Comparison of ENCODE assay signal across 9 cellular contexts in the genomic region with DNA sequence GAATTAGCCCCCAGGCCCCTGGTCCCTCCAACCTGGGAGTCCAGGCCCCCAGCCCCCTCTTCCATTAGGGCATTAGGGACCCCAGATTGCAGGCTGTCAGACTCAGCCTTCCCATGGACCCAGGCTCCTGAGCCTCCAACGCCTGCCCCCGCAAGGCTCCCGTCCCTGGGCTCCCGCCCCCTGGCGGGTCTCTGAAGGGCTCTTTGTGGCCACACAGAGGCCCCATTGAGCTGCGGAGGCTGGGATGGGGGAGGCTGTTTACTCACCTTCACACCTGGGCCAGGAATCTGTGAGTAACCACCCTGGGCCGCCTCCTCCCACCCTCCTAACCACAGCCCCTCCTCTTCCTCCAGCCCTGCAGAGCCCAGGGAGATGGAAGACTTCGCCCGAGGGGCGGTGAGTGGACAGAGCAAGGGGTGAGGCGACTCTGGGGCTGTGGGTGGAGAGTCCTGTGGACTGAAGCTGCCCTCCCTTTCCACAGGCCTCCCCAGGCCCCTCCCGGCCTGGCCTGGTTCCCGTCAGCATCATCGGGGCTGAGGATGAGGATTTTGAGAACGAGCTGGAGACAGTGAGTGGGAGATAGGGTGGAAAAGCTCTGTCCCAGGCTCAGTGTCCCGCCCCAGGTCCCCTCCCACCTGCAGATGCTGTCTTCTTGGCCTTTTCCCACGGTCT. TPM values are rescaled to one million over a fixed set of nuclear protein-coding genes. Genes with fewer than 3 reads are reported as not detected.
DNase-seq lines count a peak whose midpoint lies in the region; ATAC-seq, FAIRE-seq and TF ChIP-seq lines count a peak whose summit lies in the region.
"Had no signal": no experiment of that assay in that cellular context is flagged by ENCODE, and none has a peak within 500 bp of the region (broad histone marks: within the 10 kb centered on the region; RNA-seq: fewer than 3 reads in every experiment).

No MANE protein-coding gene starts in this region.

- H3K79me2 ChIP-seq in H1 (ENCODE audit: control insufficient read depth in 1 of 2, insufficient read depth in 2 of 2, low read length in 2 of 2) = peaks cover 0 to 3% of the 10 kb centered on the region in 2 experiments; a peak in 1 of 4 replicates

- DNase-seq in A673 (ENCODE audit: low spot score) (no peak), HuH-7.5 (ENCODE audit: low spot score) (peak; percentile 48), H1 (ENCODE audit: low read depth in 1 of 2, low spot score in 2 of 2) (peak; percentile 64 to 74), renal cortical epithelial cell (ENCODE audit: low read depth) (peak; percentile 82), Kasumi-1 (lab: John Stamatoyannopoulos, UW) (no peak), KBM-7 (no peak)
- DNase-seq in activated CD4-positive, alpha-beta memory T cell treated with anti-CD3 and anti-CD28 coated beads, Interleukin-2, amount 10 ng/mL, durations not matched to agents 7 days and 5 days = peak; percentile 86

- H3K27me3 ChIP-seq in A673 (replicated peaks; ENCODE audit: insufficient read depth, low read depth, low read length, poor library complexity) (no peaks in the 10 kb centered on the region), H1 (replicated peaks in 1 of 4; ENCODE audit: control insufficient read depth in 3 of 4, extremely low read depth in 1 of 4, insufficient read depth in 3 of 4, low read length in 3 of 4) (peaks cover 1 to 4% (median 4%) of the 10 kb centered on the region in 4 experiments; a peak in 5 of 7 replicates)

- H4K20me1 ChIP-seq in H1 (replicated peaks in 1 of 2; ENCODE audit: control insufficient read depth in 1 of 2, insufficient read depth in 2 of 2, low read length in 2 of 2) = peaks cover 3 to 6% of the 10 kb centered on the region in 2 experiments

- H3K36me3 Mint-ChIP-seq in activated CD4-positive, alpha-beta memory T cell treated with anti-CD3 and anti-CD28 coated beads, Interleukin-2, amount 10 ng/mL, durations not matched to agents 7 days and 5 days (ENCODE audit: low read depth) = peaks cover 73% of the 10 kb centered on the region

- H2AFZ ChIP-seq in H1 (ENCODE audit: low read length) = no peak overlapping the region

- H3K36me3 ChIP-seq in A673 (ENCODE audit: insufficient read depth, low read length, poor library complexity, severe bottlenecking) = peaks cover 22% of the 10 kb centered on the region
- peaks cover 0 to 2% (median 0%) of the 10 kb centered on the region in 4 experiments; a peak in 3 of 8 replicates for H3K36me3 ChIP-seq in H1 (ENCODE audit: control insufficient read depth in 2 of 4, insufficient read depth in 4 of 4, low read length in 3 of 4)

- peak overlapping the region; percentile 52 to 56 for H3K4me2 ChIP-seq in H1 (ENCODE audit: insufficient read depth in 1 of 2, low read depth in 2 of 2, low read length in 2 of 2)

- H2BK120ac ChIP-seq in H1 (replicated peaks; ENCODE audit: low read depth, low read length) = no peak overlapping the region

- FAIRE-seq in H1 (lab: Jason Lieb, UNC) = no peak
- FAIRE-seq: frontal cortex had no signal

- peak overlapping the region; percentile 37; the same call in 1 of the 2 replicates for H2BK20ac ChIP-seq in H1 (ENCODE audit: low read length)

- H3K4me3 Mint-ChIP-seq in activated CD4-positive, alpha-beta memory T cell treated with anti-CD3 and anti-CD28 coated beads, Interleukin-2, amount 10 ng/mL, durations not matched to agents 7 days and 5 days = peak overlapping the region; percentile 85

- POLR2A ChIA-PET in A673 (lab: Charles Lee; ENCODE audit: low non-redundant PET) = interaction anchor here (0.6 kb wide), 1 partner anchor 43 kb away, joined by 3 read pairs; no protein-coding TSS in a partner anchor
- POLR2A ChIA-PET in activated CD4-positive, alpha-beta memory T cell treated with anti-CD3 and anti-CD28 coated beads, Interleukin-2, amount 10 ng/mL, durations not matched to agents 7 days and 5 days (lab: Charles Lee) = interaction anchor here (2.2 to 13.3 kb wide), 6 partner anchors 17 to 70 kb away, joined by 7 to 384 read pairs (median 90); a partner anchor contains a TSS
- POLR2A ChIA-PET in H1 (lab: Charles Lee; ENCODE audit: partially characterized antibody) = interaction anchor here (0.8 to 13.9 kb wide), 7 partner anchors 11 to 108 kb away, joined by 3 to 298 read pairs (median 3); a partner anchor contains a TSS

- no peak overlapping the region for H4K5ac ChIP-seq in H1 (ENCODE audit: insufficient read length, low read depth, low read length)

- 0 out of 3 replicates have a peak, but pooled peaks of 1 of the 2 experiments have one; percentile 38 for TF ChIP-seq EP300 in H1 (IDR thresholded peaks at IDR 0.05; ENCODE audit: borderline replicate concordance in 1 of 2, low read depth in 2 of 2, low read length in 2 of 2)

- TF ChIP-seq CTCF in A673 (conservative IDR thresholded peaks at IDR 0.05; ENCODE audit: low read depth, low read length) (no peak), H1 (IDR thresholded peaks at IDR 0.05; ENCODE audit: control extremely low read depth in 1 of 3, insufficient read depth in 1 of 3, low read depth in 1 of 3, low read length in 3 of 3) (peak in 1 of 3 experiments; percentile 52; a peak in 2 of 4 replicates)

- H3K56ac ChIP-seq in H1 (replicated peaks; ENCODE audit: insufficient read length, low read depth, low read length) = no peak overlapping the region

- H3K4ac ChIP-seq in H1 (replicated peaks; ENCODE audit: insufficient read length, low read depth, low read length) = no peak overlapping the region

- no peak overlapping the region for H2BK15ac ChIP-seq in H1 (ENCODE audit: low read length)

- H3K27ac ChIP-seq in A673 (ENCODE audit: low read depth, low read length, poor library complexity, severe bottlenecking) (peak overlapping the region; percentile 81), H1 (ENCODE audit: low read depth, low read length) (no peak overlapping the region)

- in situ Hi-C loops in KBM-7 (cut with MboI; ENCODE audit: low pct_unique_long_range_greater_than_20kb, low sequenced_read_pairs) = no loop called here

- H4K8ac ChIP-seq in H1 (ENCODE audit: extremely low read depth, insufficient read depth, low read length) = no peak overlapping the region

- intact Hi-C loops in A673 (cut with micrococcal nuclease; ENCODE audit: unreplicated experiment) = no loop called here

- peaks cover 57% of the 10 kb centered on the region for H3K4me1 Mint-ChIP-seq in activated CD4-positive, alpha-beta memory T cell treated with anti-CD3 and anti-CD28 coated beads, Interleukin-2, amount 10 ng/mL, durations not matched to agents 7 days and 5 days

- peaks cover 2% of the 10 kb centered on the region; the same call in 1 of the 2 replicates for H3K79me1 ChIP-seq in H1 (ENCODE audit: low read depth, low read length)

- TF ChIP-seq POLR2A in H1 (IDR thresholded peaks at IDR 0.05; ENCODE audit: control extremely low read depth in 1 of 2, low read depth in 2 of 2, low read length in 2 of 2) = no peak

- H4K91ac ChIP-seq in H1 (replicated peaks; ENCODE audit: insufficient read length, low read length) = peak overlapping the region; percentile 14

- H3K9me3 Mint-ChIP-seq in activated CD4-positive, alpha-beta memory T cell treated with anti-CD3 and anti-CD28 coated beads, Interleukin-2, amount 10 ng/mL, durations not matched to agents 7 days and 5 days = no peaks in the 10 kb centered on the region

- ATAC-seq in HG03469 (IDR thresholded peaks at IDR 0.05; ENCODE audit: unreplicated experiment) = no peak

- H2BK12ac ChIP-seq in H1 (ENCODE audit: low read depth, low read length) = 0 out of 2 replicates have a peak overlapping the region, but pooled peaks have one; percentile 45

- no peak overlapping the region for H3K14ac ChIP-seq in H1 (ENCODE audit: insufficient read length)

- BruUV-seq in A673 (replicated peaks; lab: Mats Ljungman, UMichigan) = no TSS peak

- peak overlapping the region; percentile 88; the same call in 1 of the 2 replicates for H2BK5ac ChIP-seq in H1 (ENCODE audit: low read depth, low read length)

- peaks cover 33% of the 10 kb centered on the region for H3K4me1 ChIP-seq in A673 (ENCODE audit: insufficient read depth, low read length, poor library complexity, severe bottlenecking)
- peaks cover 3 to 16% (median 11%) of the 10 kb centered on the region in 4 experiments for H3K4me1 ChIP-seq in H1 (replicated peaks in 1 of 4; ENCODE audit: control insufficient read depth in 3 of 4, insufficient read depth in 4 of 4, low read length in 3 of 4)

- CTCF ChIA-PET in A673 (lab: Charles Lee) = no interaction called here
- CTCF ChIA-PET in activated CD4-positive, alpha-beta memory T cell treated with anti-CD3 and anti-CD28 coated beads, Interleukin-2, amount 10 ng/mL, durations not matched to agents 7 days and 5 days (lab: Charles Lee) = interaction anchor here (0.9 to 5.9 kb wide), 8 partner anchors 12 to 63 kb away, joined by 3 to 95 read pairs (median 4); a partner anchor contains a TSS
- CTCF ChIA-PET in H1 (lab: Charles Lee; ENCODE audit: partially characterized antibody) = interaction anchor here (0.7 to 4.3 kb wide), 16 partner anchors 8 to 112 kb away, joined by 3 to 26 read pairs (median 6); a partner anchor contains a TSS

- no peak overlapping the region for H3K23ac ChIP-seq in H1 (ENCODE audit: insufficient read length)

- H3K27me3 Mint-ChIP-seq in activated CD4-positive, alpha-beta memory T cell treated with anti-CD3 and anti-CD28 coated beads, Interleukin-2, amount 10 ng/mL, durations not matched to agents 7 days and 5 days = no peaks in the 10 kb centered on the region

- H3K23me2 ChIP-seq in H1 (ENCODE audit: low read depth, low read length) = peaks cover 11% of the 10 kb centered on the region; the same call in 1 of the 2 replicates

- H3K9ac ChIP-seq in H1 (replicated peaks in 1 of 4; ENCODE audit: extremely low read depth in 1 of 4, low read depth in 3 of 4, low read length in 3 of 4) = peak overlapping the region in 1 of 4 experiments; percentile 19; a peak in 2 of 7 replicates

- peak overlapping the region; percentile 53; the same call in 1 of the 2 replicates for H2AK5ac ChIP-seq in H1 (ENCODE audit: low read depth, low read length)

- peak; percentile 56 to 57 for TF ChIP-seq RAD21 in H1 (IDR thresholded peaks at IDR 0.05 in 1 of 2, conservative IDR thresholded peaks at IDR 0.05 in 1 of 2; ENCODE audit: low read depth in 2 of 2, low read length in 2 of 2)

- H3K9me3 ChIP-seq in A673 (ENCODE audit: low read depth, low read length, poor library complexity, severe bottlenecking) (no peaks in the 10 kb centered on the region), H1 (ENCODE audit: insufficient read depth in 2 of 2, low read depth in 1 of 2, low read length in 1 of 2) (no peaks in the 10 kb centered on the region)

- 0 out of 2 replicates have a peak overlapping the region, but pooled peaks have one; percentile 53 for H3K18ac ChIP-seq in H1 (ENCODE audit: extremely low read depth, low read length)

- no peak overlapping the region for H3K4me3 ChIP-seq in A673 (ENCODE audit: low read depth, low read length, poor library complexity, severe bottlenecking)
- peak overlapping the region in 1 of 4 experiments; percentile 35; a peak in 1 of 8 replicates for H3K4me3 ChIP-seq in H1 (ENCODE audit: extremely low read depth in 1 of 4, insufficient read depth in 2 of 4, low read depth in 3 of 4, low read length in 4 of 4)

- 48% methylated on average over 15 of the region's 17 CpGs; no CpG with 5 or more reads in 1 of the 2 experiments for WGBS in H1 (ENCODE audit: extremely low coverage in 1 of 2, insufficient coverage in 1 of 2, insufficient read length in 1 of 2, insufficient replicate concordance in 2 of 2, low coverage in 1 of 2, low lambda C conversion rate in 2 of 2, missing lambda C conversion rate in 1 of 2), 2 experiments

- peak overlapping the region; percentile 93 for H3K27ac Mint-ChIP-seq in activated CD4-positive, alpha-beta memory T cell treated with anti-CD3 and anti-CD28 coated beads, Interleukin-2, amount 10 ng/mL, durations not matched to agents 7 days and 5 days

RNA-seq across cellular contexts. Expression of a gene that starts 4.9 kb away (rescaled TPM):
- total RNA-seq in A673 (2021) = 159 and 164 TPM in 2 replicates
- 100 to 1,000 TPM; 657 TPM for total RNA-seq in activated CD4-positive, alpha-beta memory T cell treated with anti-CD3 and anti-CD28 coated beads, Interleukin-2, amount 10 ng/mL, durations not matched to agents 7 days and 5 days
- total RNA-seq in H1 (2021; fragmentation: NEBNext Ultra II Directional; extraction: Animal tissue kit (Norgen Biotek cat#: 25700)) = 49.0 and 54.6 TPM in 2 replicates
- 23.0 and 41.1 TPM in 2 replicates for polyA plus RNA-seq in H1 (2011; rRNA removed)
- 35.9 TPM for polyA plus RNA-seq in H1 (2011; cell fraction: cytosol; rRNA removed)
- 95.3 TPM for polyA plus RNA-seq in H1 (2011; cell fraction: nucleus; rRNA removed)
- polyA plus RNA-seq in H1 (2012, experiment 1 of 2) = 38.4 to 51.0 TPM (median 48.8 TPM) in 4 replicates
- polyA plus RNA-seq in H1 (2012, experiment 2 of 2) = 35.5 TPM
- polyA plus RNA-seq in H1 (2013, experiment 1 of 2) = 49.6 TPM
- polyA plus RNA-seq in H1 (2013, experiment 2 of 2) = 44.9 TPM
- polyA minus RNA-seq in H1 (2011; rRNA and poly(A)+ RNA removed) = 9.4 and 11.0 TPM in 2 replicates
- 25.5 TPM for polyA minus RNA-seq in H1 (2011; cell fraction: cytosol; rRNA and poly(A)+ RNA removed)
- polyA minus RNA-seq in H1 (2011; cell fraction: nucleus; rRNA and poly(A)+ RNA removed) = 34.6 TPM
- total RNA-seq in renal cortical epithelial cell = 34.7 and 36.3 TPM in 2 replicates

RNA-seq across cellular contexts. Expression of a gene that starts 10.8 kb away (rescaled TPM):
- total RNA-seq in A673 (2021) (14.4 and 17.8 TPM in 2 replicates), renal cortical epithelial cell (0.10 TPM in 1 of 2 replicates, not detected in the other)
- under 1 TPM; 0.35 to 0.38 TPM for total RNA-seq in activated CD4-positive, alpha-beta memory T cell treated with anti-CD3 and anti-CD28 coated beads, Interleukin-2, amount 10 ng/mL, durations not matched to agents 7 days and 5 days
- total RNA-seq in H1 (2021; fragmentation: NEBNext Ultra II Directional; extraction: Animal tissue kit (Norgen Biotek cat#: 25700)) = 0.54 TPM in 1 of 2 replicates, not detected in the other
- 0.77 and 0.83 TPM in 2 replicates for polyA plus RNA-seq in H1 (2011; rRNA removed)
- polyA plus RNA-seq in H1 (2011; cell fraction: cytosol; rRNA removed) = 0.49 TPM
- 0.91 TPM for polyA plus RNA-seq in H1 (2011; cell fraction: nucleus; rRNA removed)
- polyA plus RNA-seq in H1 (2012, experiment 1 of 2) = 0.28 to 1.0 TPM (median 0.52 TPM) in 3 of 4 replicates, not detected in the other
- polyA plus RNA-seq in H1 (2012, experiment 2 of 2) = 0.55 TPM
- 0.59 TPM for polyA plus RNA-seq in H1 (2013, experiment 1 of 2)
- 0.68 TPM for polyA plus RNA-seq in H1 (2013, experiment 2 of 2)
- polyA minus RNA-seq in H1 (2011; rRNA and poly(A)+ RNA removed) = not detected in 2 replicates
- not detected for polyA minus RNA-seq in H1 (2011; cell fraction: cytosol; rRNA and poly(A)+ RNA removed)
- polyA minus RNA-seq in H1 (2011; cell fraction: nucleus; rRNA and poly(A)+ RNA removed) = not detected
- total RNA-seq: frontal cortex had no signal

RNA-seq across cellular contexts. Expression of a gene that starts 27.8 kb away (rescaled TPM):
- total RNA-seq in A673 (2021) (2,479 and 2,559 TPM in 2 replicates), renal cortical epithelial cell (1,170 and 2,293 TPM in 2 replicates)
- total RNA-seq in activated CD4-positive, alpha-beta memory T cell treated with anti-CD3 and anti-CD28 coated beads, Interleukin-2, amount 10 ng/mL, durations not matched to agents 7 days and 5 days = 1,000 to 10,000 TPM; 2,625 to 2,652 TPM
- total RNA-seq in H1 (2021; fragmentation: NEBNext Ultra II Directional; extraction: Animal tissue kit (Norgen Biotek cat#: 25700)) = 2,817 and 2,831 TPM in 2 replicates
- polyA plus RNA-seq in H1 (2011; rRNA removed) = 5,751 and 9,112 TPM in 2 replicates
- 5,170 TPM for polyA plus RNA-seq in H1 (2011; cell fraction: cytosol; rRNA removed)
- 1,732 TPM for polyA plus RNA-seq in H1 (2011; cell fraction: nucleus; rRNA removed)
- polyA plus RNA-seq in H1 (2012, experiment 1 of 2) = 3,684 to 5,048 TPM (median 4,659 TPM) in 4 replicates
- 6,526 TPM for polyA plus RNA-seq in H1 (2012, experiment 2 of 2)
- polyA plus RNA-seq in H1 (2013, experiment 1 of 2) = 3,247 TPM
- polyA plus RNA-seq in H1 (2013, experiment 2 of 2) = 3,131 TPM
- polyA minus RNA-seq in H1 (2011; rRNA and poly(A)+ RNA removed) = 334 and 573 TPM in 2 replicates
- polyA minus RNA-seq in H1 (2011; cell fraction: cytosol; rRNA and poly(A)+ RNA removed) = 1,472 TPM
- polyA minus RNA-seq in H1 (2011; cell fraction: nucleus; rRNA and poly(A)+ RNA removed) = 675 TPM

RNA-seq across cellular contexts. Expression of a gene that starts 40.4 kb away (rescaled TPM):
- total RNA-seq in A673 (2021) (0.95 and 1.2 TPM in 2 replicates), renal cortical epithelial cell (not detected in 2 replicates)
- 1 to 10 TPM; 1.5 to 1.7 TPM for total RNA-seq in activated CD4-positive, alpha-beta memory T cell treated with anti-CD3 and anti-CD28 coated beads, Interleukin-2, amount 10 ng/mL, durations not matched to agents 7 days and 5 days
- not detected in 2 replicates for total RNA-seq in H1 (2021; fragmentation: NEBNext Ultra II Directional; extraction: Animal tissue kit (Norgen Biotek cat#: 25700))
- polyA plus RNA-seq in H1 (2011; rRNA removed) = 0.08 and 0.12 TPM in 2 replicates
- polyA plus RNA-seq in H1 (2011; cell fraction: cytosol; rRNA removed) = 0.03 TPM
- 0.33 TPM for polyA plus RNA-seq in H1 (2011; cell fraction: nucleus; rRNA removed)
- polyA plus RNA-seq in H1 (2012, experiment 1 of 2) = 0.08 to 0.16 TPM (median 0.10 TPM) in 3 of 4 replicates, not detected in the other
- not detected for polyA plus RNA-seq in H1 (2012, experiment 2 of 2)
- 0.02 TPM for polyA plus RNA-seq in H1 (2013, experiment 1 of 2)
- polyA plus RNA-seq in H1 (2013, experiment 2 of 2) = 0.06 TPM
- not detected in 2 replicates for polyA minus RNA-seq in H1 (2011; rRNA and poly(A)+ RNA removed)
- not detected for polyA minus RNA-seq in H1 (2011; cell fraction: cytosol; rRNA and poly(A)+ RNA removed)
- polyA minus RNA-seq in H1 (2011; cell fraction: nucleus; rRNA and poly(A)+ RNA removed) = not detected
- total RNA-seq: frontal cortex had no signal

RNA-seq across cellular contexts. Expression of a gene that starts 43.0 kb away (rescaled TPM):
- total RNA-seq in A673 (2021) (not detected in 2 replicates), renal cortical epithelial cell (not detected in 2 replicates)
- not detected for total RNA-seq in activated CD4-positive, alpha-beta memory T cell treated with anti-CD3 and anti-CD28 coated beads, Interleukin-2, amount 10 ng/mL, durations not matched to agents 7 days and 5 days
- not detected in 2 replicates for total RNA-seq in H1 (2021; fragmentation: NEBNext Ultra II Directional; extraction: Animal tissue kit (Norgen Biotek cat#: 25700))
- polyA plus RNA-seq in H1 (2011; rRNA removed) = not detected in 2 replicates
- polyA plus RNA-seq in H1 (2011; cell fraction: cytosol; rRNA removed) = not detected
- not detected for polyA plus RNA-seq in H1 (2011; cell fraction: nucleus; rRNA removed)
- polyA plus RNA-seq in H1 (2012, experiment 1 of 2) = not detected in 4 replicates
- not detected for polyA plus RNA-seq in H1 (2012, experiment 2 of 2)
- polyA plus RNA-seq in H1 (2013, experiment 1 of 2) = 0.04 TPM
- not detected for polyA plus RNA-seq in H1 (2013, experiment 2 of 2)
- not detected in 2 replicates for polyA minus RNA-seq in H1 (2011; rRNA and poly(A)+ RNA removed)
- polyA minus RNA-seq in H1 (2011; cell fraction: cytosol; rRNA and poly(A)+ RNA removed) = not detected
- polyA minus RNA-seq in H1 (2011; cell fraction: nucleus; rRNA and poly(A)+ RNA removed) = not detected
- total RNA-seq: frontal cortex had no signal

Comparison
In these comparisons a context has a peak if more than half of its experiments do, and no peak if none do; other contexts are left out.
1. DNase-seq: peak in HuH-7.5 (single experiment), activated CD4-positive, alpha-beta memory T cell treated with anti-CD3 and anti-CD28 coated beads, Interleukin-2, amount 10 ng/mL, durations not matched to agents 7 days and 5 days (single experiment), H1 (2 of 2) and renal cortical epithelial cell (single experiment); none in A673 (single experiment), Kasumi-1 (0 of 2) and KBM-7 (single experiment).